ENCODE assay signal across 8 cellular contexts in the genomic region with DNA sequence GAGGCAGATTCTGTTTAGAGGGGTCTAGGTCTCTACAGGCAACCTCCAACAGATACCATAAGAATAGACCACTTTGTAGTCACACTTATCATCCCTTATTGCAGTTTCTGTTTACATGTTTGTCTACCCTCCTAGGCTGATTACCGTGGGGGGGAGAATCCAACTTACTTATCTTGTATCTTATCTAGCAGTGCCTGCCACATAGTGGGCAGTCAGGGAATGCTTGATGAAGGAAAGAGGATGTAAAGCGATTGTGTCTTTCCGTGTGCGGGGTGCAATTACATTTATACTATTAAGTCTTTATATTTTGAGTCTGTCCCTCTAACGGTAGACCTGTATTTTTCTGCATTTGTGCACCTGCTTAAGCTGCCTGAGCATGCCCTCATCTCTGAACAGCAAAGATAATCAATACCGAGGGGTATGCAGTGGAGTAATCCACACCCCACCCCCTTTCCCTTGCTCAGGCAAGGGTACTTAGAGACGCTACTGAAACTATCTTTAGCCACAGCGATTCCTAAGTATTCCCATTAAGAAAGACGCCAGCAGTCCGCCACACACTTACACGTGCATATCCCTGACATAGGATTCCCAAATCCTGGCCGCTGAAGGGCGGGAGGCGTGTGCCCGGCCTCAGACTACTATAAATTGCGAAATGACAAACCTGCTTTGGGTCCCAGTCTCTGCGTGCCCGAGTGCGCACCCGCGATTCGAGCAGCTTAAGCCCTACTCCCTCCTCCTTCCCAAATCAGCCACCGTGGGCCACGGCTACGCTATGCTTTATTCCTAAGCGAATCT. TPM values are rescaled to one million over a fixed set of nuclear protein-coding genes. Genes with fewer than 3 reads are reported as not detected.
DNase-seq lines count a peak whose midpoint lies in the region; ATAC-seq and TF ChIP-seq lines count a peak whose summit lies in the region.

No MANE protein-coding gene starts in this region.

- peak; percentile 18 for ATAC-seq in HG03066 (IDR thresholded peaks at IDR 0.05; ENCODE audit: low read depth, unreplicated experiment)
- ATAC-seq in activated B cell treated with CpG ODN at 0.5 μM for 24 hours (ENCODE audit: low read depth): no peak
- peak; percentile 56 to 72 (median 63) for ATAC-seq in heart right ventricle
- no peak for ATAC-seq in HG02678 (IDR thresholded peaks at IDR 0.05; ENCODE audit: unreplicated experiment)
- ATAC-seq in HG02870 (IDR thresholded peaks at IDR 0.05; ENCODE audit: unreplicated experiment): no peak
- no peak for ATAC-seq in GM21529 (IDR thresholded peaks at IDR 0.05; ENCODE audit: unreplicated experiment)

- POLR2A ChIA-PET in activated B cell treated with CpG ODN at 0.5 μM for 24 hours (lab: Charles Lee): interaction anchor here (1.1 to 2.0 kb wide), 5 partner anchors 9 to 1139 kb away, joined by 3 to 11 read pairs (median 6); a partner anchor contains a TSS

- H3K36me3 Mint-ChIP-seq in activated B cell treated with CpG ODN at 0.5 μM for 24 hours (ENCODE audit: low read depth): peaks cover 43% of the 10 kb centered on the region

- peaks cover 48% of the 10 kb centered on the region for H3K4me1 Mint-ChIP-seq in activated B cell treated with CpG ODN at 0.5 μM for 24 hours

- 1 to 2% methylated on average over 26 of the region's 26 CpGs for WGBS in heart right ventricle, 2 donors

- H3K4me1 ChIP-seq in heart right ventricle: peaks cover 3 to 41% (median 18%) of the 10 kb centered on the region in 9 donors
- H3K4me1 ChIP-seq in skeletal muscle satellite cell (ENCODE audit: control insufficient read depth, insufficient read depth, low read length): peaks cover 13% of the 10 kb centered on the region

- peak overlapping the region; percentile 99 for H3K4me2 ChIP-seq in skeletal muscle satellite cell (ENCODE audit: low read length)

- peaks cover 21 to 50% (median 47%) of the 10 kb centered on the region in 7 donors for H3K27me3 ChIP-seq in heart right ventricle
- H3K27me3 ChIP-seq in skeletal muscle satellite cell (ENCODE audit: control insufficient read depth, insufficient read depth, low read length): peaks cover 51% of the 10 kb centered on the region

- H3K4me3 ChIP-seq in heart right ventricle: peak overlapping the region; percentile 53 to 94 (median 88)
- peak overlapping the region; percentile 96 for H3K4me3 ChIP-seq in skeletal muscle satellite cell (ENCODE audit: low read length)

- H3K27ac Mint-ChIP-seq in activated B cell treated with CpG ODN at 0.5 μM for 24 hours: peak overlapping the region; percentile 93

- peak; percentile 44 for DNase-seq in COR-L47 (lab: John Stamatoyannopoulos, UW)
- DNase-seq in activated B cell treated with CpG ODN at 0.5 μM for 24 hours: no peak
- no peak for DNase-seq in heart right ventricle

- peak overlapping the region; percentile 92 for H3K4me3 Mint-ChIP-seq in activated B cell treated with CpG ODN at 0.5 μM for 24 hours

- TF ChIP-seq CTCF in activated B cell treated with CpG ODN at 0.5 μM for 24 hours (IDR thresholded peaks at IDR 0.05): no peak
- TF ChIP-seq CTCF in heart right ventricle (IDR thresholded peaks at IDR 0.05): no peak

- H3K9me3 ChIP-seq in heart right ventricle (no peaks in the 10 kb centered on the region), skeletal muscle satellite cell (replicated peaks; ENCODE audit: low read length) (no peaks in the 10 kb centered on the region)

- intact Hi-C loops in activated B cell treated with CpG ODN at 0.5 μM for 24 hours (cut with micrococcal nuclease): loop anchor here (1.0 to 5.0 kb wide), 5 partner anchors 10 to 1706 kb away; a partner anchor contains a TSS
- intact Hi-C loops in heart right ventricle (cut with DNase I): loop anchor here in 1 of 10 donors (5.0 kb wide), 1 partner anchor 346 kb away; a partner anchor contains a TSS

- peaks cover 23% of the 10 kb centered on the region for H3K27me3 Mint-ChIP-seq in activated B cell treated with CpG ODN at 0.5 μM for 24 hours

- H3K27ac ChIP-seq in heart right ventricle: peak overlapping the region in 9 of 10 donors; percentile 80 to 92 (median 88)

- H3K36me3 ChIP-seq in heart right ventricle: peaks cover 0 to 30% (median 13%) of the 10 kb centered on the region in 9 donors
- H3K36me3 ChIP-seq in skeletal muscle satellite cell (ENCODE audit: insufficient read depth, low read length): peaks cover 13% of the 10 kb centered on the region

- H3K9me3 Mint-ChIP-seq in activated B cell treated with CpG ODN at 0.5 μM for 24 hours: no peaks in the 10 kb centered on the region

- H3K9ac ChIP-seq in skeletal muscle satellite cell (ENCODE audit: low read depth, low read length): peak overlapping the region; percentile 95

- CTCF ChIA-PET in activated B cell treated with CpG ODN at 0.5 μM for 24 hours (lab: Charles Lee): interaction anchor here (0.7 kb wide), 1 partner anchor 345 kb away, joined by 3 read pairs; no protein-coding TSS in a partner anchor

RNA-seq across cellular contexts. Expression of a gene that starts 0.6 kb away (rescaled TPM):
- total RNA-seq in activated B cell treated with CpG ODN at 0.5 μM for 24 hours (73.2 and 86.1 TPM in 2 replicates), heart right ventricle (10 to 100 TPM; 19.9 to 31.9 (median 26.0) TPM)
- 10 to 100 TPM; 23.0 to 35.5 TPM for polyA plus RNA-seq in heart right ventricle
- 24.2 and 27.4 TPM in 2 replicates for total RNA-seq in skeletal muscle satellite cell (2012; rRNA removed)

RNA-seq across cellular contexts. Expression of a gene that starts 10.8 kb away (rescaled TPM):
- not detected in 2 replicates for total RNA-seq in activated B cell treated with CpG ODN at 0.5 μM for 24 hours
- total RNA-seq in heart right ventricle: under 1 TPM in 1 of 10 donors, not detected in 9; 0.11 TPM
- polyA plus RNA-seq in heart right ventricle: not detected
- 1.1 TPM in 1 of 2 replicates, not detected in the other for total RNA-seq in skeletal muscle satellite cell (2012; rRNA removed)

Comparison
In these comparisons a context has a peak if more than half of its experiments do, and no peak if none do; other contexts are left out.
1. ATAC-seq: peak in HG03066 (single experiment) and heart right ventricle (8 of 8); none in activated B cell treated with CpG ODN at 0.5 μM for 24 hours (single experiment), HG02678 (single experiment), HG02870 (single experiment) and GM21529 (single experiment).